ENCODE assay signal across 8 cellular contexts in the genomic region with DNA sequence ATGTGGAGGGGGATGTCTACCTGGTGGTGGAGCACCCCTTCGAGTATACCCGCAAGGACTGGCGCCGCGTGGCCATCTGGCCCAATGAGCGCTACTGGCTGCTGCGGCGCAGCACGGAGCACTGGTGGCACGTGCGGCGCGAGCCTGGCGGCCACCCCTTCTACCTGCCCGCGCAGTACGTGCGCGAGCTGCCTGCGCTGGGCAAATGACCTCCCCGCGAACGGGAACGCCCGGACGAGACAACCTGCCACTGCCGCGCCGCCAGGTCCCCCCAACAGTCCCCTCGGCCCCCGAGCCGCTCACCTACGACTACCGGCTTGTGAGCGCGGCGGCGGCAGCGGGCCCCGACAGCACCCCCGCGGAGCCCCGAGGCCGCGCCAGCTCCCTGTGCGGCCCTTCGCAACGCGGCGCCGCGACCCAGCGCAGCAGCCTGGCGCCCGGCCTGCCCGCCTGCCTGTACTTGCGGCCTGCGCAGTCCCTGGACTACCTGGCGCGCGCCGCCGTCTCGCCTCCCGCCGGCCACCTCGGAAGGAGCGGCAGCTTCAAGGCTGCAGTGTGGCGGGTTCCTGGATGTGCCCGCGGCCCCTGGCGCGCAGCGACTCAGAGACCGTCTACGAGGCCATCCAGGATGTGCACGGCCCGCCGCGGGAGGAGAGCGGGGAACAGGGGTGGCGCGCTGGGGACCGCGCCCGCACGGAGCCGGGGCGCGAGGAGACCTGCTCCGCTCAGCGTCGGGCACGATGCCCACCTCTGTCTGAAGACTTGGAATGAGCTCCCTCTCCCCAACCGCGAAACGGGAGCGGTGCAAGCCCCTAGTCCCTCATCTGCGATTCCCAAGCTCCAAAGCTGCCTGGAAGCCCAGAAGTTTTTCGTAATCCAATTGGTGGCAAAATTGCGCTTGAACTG. TPM values are rescaled to one million over a fixed set of nuclear protein-coding genes. Genes with fewer than 3 reads are reported as not detected.
A peak's percentile ranks its signal among the peaks of the same experiment; 100 is the strongest.
DNase-seq lines count a peak whose midpoint lies in the region; ATAC-seq and TF ChIP-seq lines count a peak whose summit lies in the region.

No MANE protein-coding gene starts in this region.

- 1% methylated on average over 101 of the region's 101 CpGs for WGBS in urinary bladder

- intact Hi-C loops in CD14-positive monocyte (cut with micrococcal nuclease), result no loop called here

- H3K27ac Mint-ChIP-seq in CD14-positive monocyte (no peak overlapping the region), IgD-negative memory B cell (peak overlapping the region in 2 of 3 donors; percentile 15 to 77)

- peaks cover 36% of the 10 kb centered on the region for H3K4me1 Mint-ChIP-seq in CD14-positive monocyte
- H3K4me1 Mint-ChIP-seq in IgD-negative memory B cell, result peaks cover 14 to 18% (median 14%) of the 10 kb centered on the region in 3 donors

- no peaks in the 10 kb centered on the region for H3K36me3 ChIP-seq in urinary bladder (ENCODE audit: insufficient read depth)

- H3K36me3 Mint-ChIP-seq in CD14-positive monocyte (peaks cover 12 to 13% of the 10 kb centered on the region in 2 donors), IgD-negative memory B cell (peaks cover 2% of the 10 kb centered on the region)

- no peak for ATAC-seq in GM21367 (IDR thresholded peaks at IDR 0.05; ENCODE audit: unreplicated experiment)

- no peak for TF ChIP-seq CTCF in CD14-positive monocyte (IDR thresholded peaks at IDR 0.05)

- H3K4me1 ChIP-seq in urinary bladder (ENCODE audit: insufficient read depth), result peaks cover 4% of the 10 kb centered on the region

- H3K4me3 ChIP-seq in urinary bladder (ENCODE audit: low read depth, low read length), result peak overlapping the region; percentile 14

- peaks cover 82 to 99% (median 90%) of the 10 kb centered on the region in 3 donors for H3K27me3 Mint-ChIP-seq in CD14-positive monocyte (ENCODE audit: low read depth in 3 of 3)
- H3K27me3 Mint-ChIP-seq in IgD-negative memory B cell, result peaks cover 19% of the 10 kb centered on the region

- no peak for DNase-seq in CD14-positive monocyte (ENCODE audit: low spot score)
- peak; percentile 58 for DNase-seq in activated naive CD4-positive, alpha-beta T cell treated with Interleukin-2 at 50 U/mL for 16 hours
- DNase-seq in left kidney (ENCODE audit: low read depth, low spot score), result peak; percentile 63
- no peak for DNase-seq in GDM1 (lab: John Stamatoyannopoulos, UW)
- DNase-seq in NCI-H774 (lab: John Stamatoyannopoulos, UW), result no peak

- H3K27ac ChIP-seq in urinary bladder (ENCODE audit: low read depth), result no peak overlapping the region

- H3K4me3 Mint-ChIP-seq in CD14-positive monocyte (peak overlapping the region; percentile 71 to 91), IgD-negative memory B cell (peak overlapping the region; percentile 81 to 93 (median 86))

- H3K9me3 Mint-ChIP-seq in CD14-positive monocyte (peaks cover 0 to 33% (median 7%) of the 10 kb centered on the region in 7 donors), IgD-negative memory B cell (no peaks in the 10 kb centered on the region)

RNA-seq across cellular contexts. Expression of a gene that starts 48.7 kb away (rescaled TPM):
- 10 to 100 TPM; 67.2 to 67.6 TPM for polyA plus RNA-seq in CD14-positive monocyte
- polyA plus RNA-seq in IgD-negative memory B cell, result 80.0 TPM
- 45.8 TPM for total RNA-seq in urinary bladder
- 54.1 TPM for polyA plus RNA-seq in urinary bladder

Comparison
In these comparisons a context has a peak if more than half of its experiments do, and no peak if none do; other contexts are left out.
1. DNase-seq: peak in activated naive CD4-positive, alpha-beta T cell treated with Interleukin-2 at 50 U/mL for 16 hours (single experiment) and left kidney (single experiment); none in CD14-positive monocyte (single experiment), GDM1 (single experiment) and NCI-H774 (single experiment).
2. H3K27ac Mint-ChIP-seq: peak in IgD-negative memory B cell (2 of 3); none in CD14-positive monocyte (0 of 7).